Comparison of ENCODE assay signal across 9 cellular contexts in genomic region chr14:46048127-46048526, GRCh38.
DNase-seq lines count a peak whose midpoint lies in the region; ATAC-seq, FAIRE-seq and TF ChIP-seq lines count a peak whose summit lies in the region.
"Had no signal": no experiment of that assay in that cellular context is flagged by ENCODE, and none has a peak within 500 bp of the region (broad histone marks: within the 10 kb centered on the region; RNA-seq: fewer than 3 reads in every experiment).

No MANE protein-coding gene starts in this region.

- H3K27me3 ChIP-seq in HCT116 (ENCODE audit: insufficient read depth, low read length), result no peaks in the 10 kb centered on the region
- H3K27me3 ChIP-seq in SJCRH30, result no peaks in the 10 kb centered on the region
- H3K27me3 ChIP-seq in naive thymus-derived CD4-positive, alpha-beta T cell (ENCODE audit: control insufficient read depth in 2 of 2, insufficient read depth in 2 of 2, low read length in 2 of 2), result no peaks in the 10 kb centered on the region

- no peaks in the 10 kb centered on the region for H4K20me1 ChIP-seq in HCT116 (ENCODE audit: insufficient read depth)

- TF ChIP-seq POLR2A in HCT116 (IDR thresholded peaks at IDR 0.05; ENCODE audit: borderline replicate concordance, extremely low read depth, insufficient read depth, insufficient read length), result no peak

- peaks cover 0 to 28% (median 6%) of the 10 kb centered on the region in 11 donors for H3K9me3 Mint-ChIP-seq in naive thymus-derived CD4-positive, alpha-beta T cell

- no peaks in the 10 kb centered on the region for H3K9me3 ChIP-seq in HCT116 (ENCODE audit: control insufficient read depth in 1 of 2, insufficient read depth in 1 of 2, low read depth in 1 of 2, low read length in 2 of 2)
- H3K9me3 ChIP-seq in SJCRH30 (replicated peaks), result no peaks in the 10 kb centered on the region
- peaks cover 0 to 1% (median 0%) of the 10 kb centered on the region in 3 experiments for H3K9me3 ChIP-seq in naive thymus-derived CD4-positive, alpha-beta T cell (ENCODE audit: control insufficient read depth in 2 of 3, low read length in 3 of 3)

- H3K27ac Mint-ChIP-seq in naive thymus-derived CD4-positive, alpha-beta T cell, result no peak overlapping the region
- H3K27ac Mint-ChIP-seq: activated naive CD8-positive, alpha-beta T cell had no signal

- ATAC-seq in HCT116, result no peak
- no peak for ATAC-seq in sciatic nerve
- ATAC-seq in HG03439 (IDR thresholded peaks at IDR 0.05; ENCODE audit: unreplicated experiment), result no peak
- ATAC-seq in naive thymus-derived CD4-positive, alpha-beta T cell, result no peak

- RAD21 ChIA-PET in HCT116 (lab: Charles Lee; ENCODE audit: low non-redundant PET in 1 of 2, low total read pairs in 2 of 2, uncharacterized antibody in 2 of 2, unreplicated experiment in 2 of 2), result no interaction called here

- H3K4me3 Mint-ChIP-seq in naive thymus-derived CD4-positive, alpha-beta T cell, result no peak overlapping the region
- H3K4me3 Mint-ChIP-seq: activated naive CD8-positive, alpha-beta T cell had no signal

- H2AFZ ChIP-seq in HCT116 (ENCODE audit: low read depth, low read length, poor library complexity, severe bottlenecking), result no peak overlapping the region

- intact Hi-C loops in HCT116 (cut with micrococcal nuclease), result no loop called here
- intact Hi-C loops in sciatic nerve (cut with DNase I), result no loop called here
- intact Hi-C loops in naive thymus-derived CD4-positive, alpha-beta T cell (cut with micrococcal nuclease), result no loop called here

- H3K79me2 ChIP-seq in HCT116 (ENCODE audit: insufficient read depth, low read length), result no peaks in the 10 kb centered on the region

- H3K4me3 ChIP-seq in HCT116 (replicated peaks in 1 of 2; ENCODE audit: low read depth in 1 of 2, low read length in 2 of 2) (no peak overlapping the region), SJCRH30 (no peak overlapping the region)
- no peak overlapping the region for H3K4me3 ChIP-seq in naive thymus-derived CD4-positive, alpha-beta T cell (ENCODE audit: low read length)

- POLR2A ChIA-PET in HCT116 (lab: Charles Lee), result no interaction called here
- POLR2A ChIA-PET in naive thymus-derived CD4-positive, alpha-beta T cell (lab: Charles Lee), result no interaction called here

- no peaks in the 10 kb centered on the region for H3K4me1 Mint-ChIP-seq in naive thymus-derived CD4-positive, alpha-beta T cell

- FAIRE-seq in D721Med (lab: Jason Lieb, UNC), result no peak

- no peak overlapping the region for H3K27ac ChIP-seq in HCT116 (ENCODE audit: low read depth, low read length)
- no peak overlapping the region for H3K27ac ChIP-seq in SJCRH30
- no peak overlapping the region for H3K27ac ChIP-seq in naive thymus-derived CD4-positive, alpha-beta T cell (ENCODE audit: low read depth, low read length)

- H3K9me2 ChIP-seq in HCT116 (ENCODE audit: insufficient read depth), result no peaks in the 10 kb centered on the region

- no peaks in the 10 kb centered on the region for H3K36me3 Mint-ChIP-seq in naive thymus-derived CD4-positive, alpha-beta T cell
- H3K36me3 Mint-ChIP-seq: activated naive CD8-positive, alpha-beta T cell had no signal

- DNase-seq in D721Med (ENCODE audit: insufficient read length, low spot score), result no peak
- peak; percentile 39 for DNase-seq in HCT116 (ENCODE audit: low read depth, low spot score)
- peak; percentile 46 to 71 for DNase-seq in SJCRH30
- DNase-seq in iPS DF 19.7 (ENCODE audit: low read depth, low spot score), result peak; percentile 59
- DNase-seq in sciatic nerve (ENCODE audit: low spot score), result no peak
- DNase-seq in naive thymus-derived CD4-positive, alpha-beta T cell, result no peak
- no peak for DNase-seq in stimulated activated CD4-positive, alpha-beta T cell treated with anti-CD3 and anti-CD28 coated beads, Interleukin-15, amount 100 ng/mL, for 24 hours

- no peak; the same call in 1 of the 2 replicates for TF ChIP-seq RAD21 in HCT116 (IDR thresholded peaks at IDR 0.05; ENCODE audit: low read depth)

- no peaks in the 10 kb centered on the region for H3K36me3 ChIP-seq in HCT116 (ENCODE audit: control insufficient read depth in 1 of 2, insufficient read depth in 2 of 2, low read length in 2 of 2)
- no peaks in the 10 kb centered on the region for H3K36me3 ChIP-seq in SJCRH30
- H3K36me3 ChIP-seq in naive thymus-derived CD4-positive, alpha-beta T cell (ENCODE audit: control insufficient read depth in 2 of 3, insufficient read depth in 3 of 3, low read length in 3 of 3), result no peaks in the 10 kb centered on the region

- TF ChIP-seq CTCF in D721Med (IDR thresholded peaks at IDR 0.05; ENCODE audit: insufficient read depth, missing control alignments), result peak; percentile 58
- peak in 1 of 3 experiments; percentile 60; a peak in 1 of 6 replicates for TF ChIP-seq CTCF in HCT116 (IDR thresholded peaks at IDR 0.05 in 2 of 3, conservative IDR thresholded peaks at IDR 0.05 in 1 of 3; ENCODE audit: borderline replicate concordance in 1 of 3, insufficient read depth in 1 of 3, low read depth in 2 of 3, low read length in 2 of 3)

- no peak overlapping the region for H3K4me2 ChIP-seq in HCT116 (ENCODE audit: low read length)

- no peak overlapping the region for H3K9ac ChIP-seq in HCT116 (ENCODE audit: low read length)

- H3K27me3 Mint-ChIP-seq in naive thymus-derived CD4-positive, alpha-beta T cell, result no peaks in the 10 kb centered on the region
- H3K27me3 Mint-ChIP-seq: activated naive CD8-positive, alpha-beta T cell had no signal

- no peaks in the 10 kb centered on the region for H3K4me1 ChIP-seq in HCT116 (ENCODE audit: control insufficient read depth in 1 of 2, insufficient read depth in 2 of 2, low read length in 2 of 2)
- H3K4me1 ChIP-seq in SJCRH30, result no peaks in the 10 kb centered on the region
- H3K4me1 ChIP-seq in naive thymus-derived CD4-positive, alpha-beta T cell (ENCODE audit: control insufficient read depth in 2 of 2, insufficient read depth in 2 of 2, low read length in 2 of 2), result no peaks in the 10 kb centered on the region

- no TSS peak for BruUV-seq in HCT116 (replicated peaks; lab: Mats Ljungman, UMichigan)

- CTCF ChIA-PET in HCT116 (lab: Charles Lee), result no interaction called here
- CTCF ChIA-PET in naive thymus-derived CD4-positive, alpha-beta T cell (lab: Charles Lee), result no interaction called here

TF ChIP-seq in HCT116, 20 proteins besides CTCF, POLR2A, EP300 and RAD21:
- TF ChIP-seq SIN3A (IDR thresholded peaks at IDR 0.05; ENCODE audit: low read depth) (no peak), ZBTB33 (IDR thresholded peaks at IDR 0.05; ENCODE audit: extremely low read depth, insufficient replicate concordance, low read length) (no peak), EZH2 (IDR thresholded peaks at IDR 0.05) (no peak), ELF1 (IDR thresholded peaks at IDR 0.05; ENCODE audit: borderline replicate concordance, low read depth) (no peak), CEBPB (IDR thresholded peaks at IDR 0.05; ENCODE audit: low read depth) (no peak), POLR2AphosphoS5 (IDR thresholded peaks at IDR 0.05; ENCODE audit: low read depth, low read length) (no peak), JUND (IDR thresholded peaks at IDR 0.05) (no peak), CBX3 (IDR thresholded peaks at IDR 0.05; ENCODE audit: low read depth) (no peak)
- TF ChIP-seq, protein P1, sequence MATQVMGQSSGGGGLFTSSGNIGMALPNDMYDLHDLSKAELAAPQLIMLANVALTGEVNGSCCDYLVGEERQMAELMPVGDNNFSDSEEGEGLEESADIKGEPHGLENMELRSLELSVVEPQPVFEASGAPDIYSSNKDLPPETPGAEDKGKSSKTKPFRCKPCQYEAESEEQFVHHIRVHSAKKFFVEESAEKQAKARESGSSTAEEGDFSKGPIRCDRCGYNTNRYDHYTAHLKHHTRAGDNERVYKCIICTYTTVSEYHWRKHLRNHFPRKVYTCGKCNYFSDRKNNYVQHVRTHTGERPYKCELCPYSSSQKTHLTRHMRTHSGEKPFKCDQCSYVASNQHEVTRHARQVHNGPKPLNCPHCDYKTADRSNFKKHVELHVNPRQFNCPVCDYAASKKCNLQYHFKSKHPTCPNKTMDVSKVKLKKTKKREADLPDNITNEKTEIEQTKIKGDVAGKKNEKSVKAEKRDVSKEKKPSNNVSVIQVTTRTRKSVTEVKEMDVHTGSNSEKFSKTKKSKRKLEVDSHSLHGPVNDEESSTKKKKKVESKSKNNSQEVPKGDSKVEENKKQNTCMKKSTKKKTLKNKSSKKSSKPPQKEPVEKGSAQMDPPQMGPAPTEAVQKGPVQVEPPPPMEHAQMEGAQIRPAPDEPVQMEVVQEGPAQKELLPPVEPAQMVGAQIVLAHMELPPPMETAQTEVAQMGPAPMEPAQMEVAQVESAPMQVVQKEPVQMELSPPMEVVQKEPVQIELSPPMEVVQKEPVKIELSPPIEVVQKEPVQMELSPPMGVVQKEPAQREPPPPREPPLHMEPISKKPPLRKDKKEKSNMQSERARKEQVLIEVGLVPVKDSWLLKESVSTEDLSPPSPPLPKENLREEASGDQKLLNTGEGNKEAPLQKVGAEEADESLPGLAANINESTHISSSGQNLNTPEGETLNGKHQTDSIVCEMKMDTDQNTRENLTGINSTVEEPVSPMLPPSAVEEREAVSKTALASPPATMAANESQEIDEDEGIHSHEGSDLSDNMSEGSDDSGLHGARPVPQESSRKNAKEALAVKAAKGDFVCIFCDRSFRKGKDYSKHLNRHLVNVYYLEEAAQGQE (IDR thresholded peaks at IDR 0.05; ENCODE audit: low read depth), result no peak

Comparison
In these comparisons a context has a peak if more than half of its experiments do, and no peak if none do; other contexts are left out.
1. DNase-seq: peak in HCT116 (single experiment), SJCRH30 (2 of 2) and iPS DF 19.7 (single experiment); none in D721Med (single experiment), sciatic nerve (single experiment), naive thymus-derived CD4-positive, alpha-beta T cell (0 of 9) and stimulated activated CD4-positive, alpha-beta T cell treated with anti-CD3 and anti-CD28 coated beads, Interleukin-15, amount 100 ng/mL, for 24 hours (single experiment).